ENCODE assay signal across 8 cellular contexts in genomic region chr3:197891-198491, GRCh38. TPM values are rescaled to one million over a fixed set of nuclear protein-coding genes. Genes with fewer than 3 reads are reported as not detected.
A peak's percentile ranks its signal among the peaks of the same experiment; 100 is the strongest.
DNase-seq lines count a peak whose midpoint lies in the region; ATAC-seq and TF ChIP-seq lines count a peak whose summit lies in the region.

No MANE protein-coding gene starts in this region.

- peak overlapping the region; percentile 48 for H3K4me3 ChIP-seq in fibroblast of mammary gland (ENCODE audit: control insufficient read depth, low read depth, low read length)

- peaks cover 2 to 39% (median 11%) of the 10 kb centered on the region in 6 donors for H3K9me3 Mint-ChIP-seq in immature natural killer cell

- peaks cover 0 to 6% of the 10 kb centered on the region in 2 donors for H3K4me1 Mint-ChIP-seq in immature natural killer cell

- DNase-seq in fibroblast of mammary gland (ENCODE audit: low read depth): no peak
- peak; percentile 60 for DNase-seq in retina
- no peak for DNase-seq in SHP77 (lab: John Stamatoyannopoulos, UW)
- no peak for DNase-seq in immature natural killer cell
- no peak for DNase-seq in HK-2 (ENCODE audit: unreplicated experiment)
- DNase-seq in left lobe of liver (ENCODE audit: low spot score): no peak

- ATAC-seq in GM18505 (IDR thresholded peaks at IDR 0.05; ENCODE audit: unreplicated experiment) (peak; percentile 49), HG03460 (IDR thresholded peaks at IDR 0.05; ENCODE audit: unreplicated experiment) (peak; percentile 42), left lobe of liver (no peak)

- H3K4me3 Mint-ChIP-seq in immature natural killer cell: no peak overlapping the region

- peaks cover 9 to 15% (median 14%) of the 10 kb centered on the region in 3 donors for H3K27me3 Mint-ChIP-seq in immature natural killer cell (ENCODE audit: low read depth in 3 of 3)

- no peak for TF ChIP-seq CTCF in fibroblast of mammary gland (conservative IDR thresholded peaks at IDR 0.05; ENCODE audit: control insufficient read depth, insufficient read depth, low read depth, low read length)

- peaks cover 4 to 13% (median 5%) of the 10 kb centered on the region in 3 donors for H3K36me3 Mint-ChIP-seq in immature natural killer cell

- no peak for TF ChIP-seq POLR2A in GM18505 (IDR thresholded peaks at IDR 0.05; ENCODE audit: borderline replicate concordance, extremely low read depth, insufficient read depth, insufficient read length)

- H3K27ac Mint-ChIP-seq in immature natural killer cell: no peak overlapping the region

RNA-seq across cellular contexts. Expression of gene CHL1, which starts 1.4 kb away (rescaled TPM):
- not detected for polyA plus RNA-seq in immature natural killer cell
- total RNA-seq in left lobe of liver: 0.45 TPM
